ENCODE assay signal across 8 cellular contexts in genomic region chr20:32110173-32110704, GRCh38. TPM values are rescaled to one million over a fixed set of nuclear protein-coding genes. Genes with fewer than 3 reads are reported as not detected.
A peak's percentile ranks its signal among the peaks of the same experiment; 100 is the strongest.
DNase-seq lines count a peak whose midpoint lies in the region; ATAC-seq and TF ChIP-seq lines count a peak whose summit lies in the region.

No MANE protein-coding gene starts in this region.

- intact Hi-C loops in Calu3 (cut with micrococcal nuclease; ENCODE audit: unreplicated experiment) = no loop called here

- H3K4me3 ChIP-seq in brain microvascular endothelial cell (ENCODE audit: low read depth, low read length) (peak overlapping the region; percentile 97), mononuclear cell (ENCODE audit: low read length) (peak overlapping the region; percentile 82)

- BruUV-seq in Calu3 (replicated peaks; lab: Mats Ljungman, UMichigan) = no TSS peak

- H3K27me3 ChIP-seq in brain microvascular endothelial cell (replicated peaks) = no peaks in the 10 kb centered on the region
- no peaks in the 10 kb centered on the region for H3K27me3 ChIP-seq in mononuclear cell (ENCODE audit: insufficient read depth, low read length)

- ATAC-seq in HG03196 (IDR thresholded peaks at IDR 0.05; ENCODE audit: unreplicated experiment) (peak; percentile 10), GM19455 (IDR thresholded peaks at IDR 0.05; ENCODE audit: unreplicated experiment) (no peak), HG03342 (IDR thresholded peaks at IDR 0.05; ENCODE audit: unreplicated experiment) (no peak), GM21786 (IDR thresholded peaks at IDR 0.05; ENCODE audit: unreplicated experiment) (no peak)

- H3K27ac Mint-ChIP-seq in Calu3 (ENCODE audit: unreplicated experiment) = peak overlapping the region; percentile 97

- peak overlapping the region; percentile 74 for H3K4me3 Mint-ChIP-seq in Calu3 (ENCODE audit: low read depth, unreplicated experiment)

- H3K4me1 ChIP-seq in mononuclear cell (ENCODE audit: insufficient read depth, low read length) = peaks cover 53% of the 10 kb centered on the region

- in situ Hi-C loops in brain microvascular endothelial cell (cut with HindIII; ENCODE audit: low pct_ligation_motif_present, low sequenced_read_pairs) = no loop called here

- CTCF ChIA-PET in Calu3 (lab: Charles Lee) = interaction anchor here (1.1 kb wide), 1 partner anchor 158 kb away, joined by 4 read pairs; the partner anchor contains the start of gene PDRG1

- no peaks in the 10 kb centered on the region for H3K27me3 Mint-ChIP-seq in Calu3 (ENCODE audit: unreplicated experiment)

- H3K4me1 Mint-ChIP-seq in Calu3 (ENCODE audit: low read depth, unreplicated experiment) = peaks cover 18% of the 10 kb centered on the region

- H3K9me3 Mint-ChIP-seq in Calu3 (ENCODE audit: low read depth, unreplicated experiment) = no peaks in the 10 kb centered on the region

- H3K27ac ChIP-seq in brain microvascular endothelial cell = peak overlapping the region; percentile 100

- H3K36me3 Mint-ChIP-seq in Calu3 (ENCODE audit: insufficient read depth, unreplicated experiment) = peaks cover 21% of the 10 kb centered on the region

- H3K9me3 ChIP-seq in mononuclear cell (ENCODE audit: low read depth, low read length) = no peaks in the 10 kb centered on the region

- H3K36me3 ChIP-seq in brain microvascular endothelial cell (replicated peaks) = peaks cover 6% of the 10 kb centered on the region

- DNase-seq in Calu3 (no peak), brain microvascular endothelial cell (no peak), NCI-H2029 (lab: John Stamatoyannopoulos, UW) (no peak)

- TF ChIP-seq CTCF in Calu3 (IDR thresholded peaks at IDR 0.05; ENCODE audit: unreplicated experiment) = no peak
- TF ChIP-seq CTCF in brain microvascular endothelial cell (IDR thresholded peaks at IDR 0.05; ENCODE audit: low read depth, low read length, missing control alignments) = no peak

RNA-seq across cellular contexts. Expression of gene TM9SF4, which starts 0.7 kb away (rescaled TPM):
- total RNA-seq in Calu3 (2022) (95.3 and 104 TPM in 2 replicates), mononuclear cell (20.5 TPM)

RNA-seq across cellular contexts. Expression of gene HCK, which starts 58.2 kb away (rescaled TPM):
- total RNA-seq in Calu3 (2022) = not detected in 2 replicates
- 52.4 TPM for total RNA-seq in mononuclear cell

Comparison
In these comparisons a context has a peak if more than half of its experiments do, and no peak if none do; other contexts are left out.
1. RNA of gene HCK, which starts 58.2 kb away (total RNA-seq): 52.4 TPM in mononuclear cell (single experiment); not detected in Calu3; every median in the first group is over 10 times any median in the second.